1 cellular context compared by ENCODE assay signal in the genomic region with DNA sequence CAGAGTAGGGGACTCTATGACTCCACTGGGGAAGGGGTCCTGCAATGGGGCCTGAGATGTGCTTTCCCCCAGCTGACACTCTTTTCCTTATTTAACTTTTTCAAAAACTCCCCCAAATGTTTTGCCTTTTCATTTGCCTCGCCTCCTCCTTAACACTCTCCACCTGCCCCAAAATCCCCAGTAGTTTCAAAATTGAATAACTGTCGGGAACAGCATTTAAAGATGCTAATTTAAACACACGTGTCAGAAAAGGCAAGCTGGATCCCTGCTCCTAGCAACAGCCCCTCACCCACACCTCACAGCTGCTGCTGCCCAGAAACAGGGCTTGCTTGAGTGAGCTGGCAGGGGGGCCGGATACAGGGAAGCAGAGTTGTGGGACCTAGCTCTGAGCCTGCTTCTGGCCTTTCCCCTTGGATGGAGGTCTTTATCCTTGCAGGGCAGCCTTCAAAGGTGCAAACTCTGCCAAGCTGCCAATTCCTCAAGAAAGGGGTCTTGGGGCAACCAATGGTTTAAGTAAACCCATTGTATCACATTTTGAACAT.
TF ChIP-seq lines count a peak whose summit lies in the region.

No MANE protein-coding gene starts in this region.

TF ChIP-seq in IMR-90, 13 proteins besides CTCF, POLR2A, EP300 and RAD21 (continued from another document):
- TF ChIP-seq FOS (IDR thresholded peaks at IDR 0.05; ENCODE audit: low read depth, low read length) (no peak), BHLHE40 (IDR thresholded peaks at IDR 0.05; ENCODE audit: low read depth, low read length) (no peak)
